Comparison of ENCODE assay signal across 1 cellular context in the genomic region with DNA sequence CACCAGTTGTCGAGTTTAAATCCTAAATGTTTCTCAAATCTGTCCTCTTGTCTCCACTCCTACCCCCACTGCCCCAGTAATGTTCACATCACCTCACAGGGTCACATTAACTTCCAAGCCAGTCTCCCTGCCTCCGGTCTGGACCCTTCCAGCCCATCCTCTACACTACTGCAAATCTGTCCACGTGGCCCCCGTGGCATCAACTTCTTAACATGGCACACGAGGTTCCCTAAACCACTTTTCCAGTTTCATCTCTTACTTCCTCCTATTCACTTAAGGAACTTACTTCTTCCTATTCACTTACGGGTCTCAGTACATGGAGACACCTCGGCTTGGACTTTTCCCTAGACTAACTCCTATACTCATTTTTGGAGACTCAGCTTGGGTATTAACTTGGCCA.
TF ChIP-seq lines count a peak whose summit lies in the region.

No MANE protein-coding gene starts in this region.

TF ChIP-seq in IMR-90, 13 proteins besides CTCF, POLR2A, EP300 and RAD21 (continued from another document):
- TF ChIP-seq, protein P1, sequence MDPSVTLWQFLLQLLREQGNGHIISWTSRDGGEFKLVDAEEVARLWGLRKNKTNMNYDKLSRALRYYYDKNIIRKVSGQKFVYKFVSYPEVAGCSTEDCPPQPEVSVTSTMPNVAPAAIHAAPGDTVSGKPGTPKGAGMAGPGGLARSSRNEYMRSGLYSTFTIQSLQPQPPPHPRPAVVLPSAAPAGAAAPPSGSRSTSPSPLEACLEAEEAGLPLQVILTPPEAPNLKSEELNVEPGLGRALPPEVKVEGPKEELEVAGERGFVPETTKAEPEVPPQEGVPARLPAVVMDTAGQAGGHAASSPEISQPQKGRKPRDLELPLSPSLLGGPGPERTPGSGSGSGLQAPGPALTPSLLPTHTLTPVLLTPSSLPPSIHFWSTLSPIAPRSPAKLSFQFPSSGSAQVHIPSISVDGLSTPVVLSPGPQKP (IDR thresholded peaks at IDR 0.05; ENCODE audit: borderline replicate concordance, low read depth, low read length): no peak
- TF ChIP-seq CHD1 (IDR thresholded peaks at IDR 0.05; ENCODE audit: low read depth, low read length): no peak
- TF ChIP-seq MXI1 (IDR thresholded peaks at IDR 0.05; ENCODE audit: borderline replicate concordance, low read depth, low read length): no peak
- no peak for TF ChIP-seq CEBPB (IDR thresholded peaks at IDR 0.05; ENCODE audit: low read depth, low read length)
- no peak for TF ChIP-seq RCOR1 (IDR thresholded peaks at IDR 0.05; ENCODE audit: insufficient replicate concordance, low read length)
- TF ChIP-seq MAZ (IDR thresholded peaks at IDR 0.05; ENCODE audit: borderline replicate concordance, low read depth, low read length): no peak
- no peak for TF ChIP-seq NFE2L2 (IDR thresholded peaks at IDR 0.05; ENCODE audit: low read depth, low read length)
- no peak for TF ChIP-seq MAFK (IDR thresholded peaks at IDR 0.05; ENCODE audit: low read depth, low read length)
- no peak for TF ChIP-seq BHLHE40 (IDR thresholded peaks at IDR 0.05; ENCODE audit: low read depth, low read length)
- TF ChIP-seq SMC3 (IDR thresholded peaks at IDR 0.05; ENCODE audit: low read depth, low read length): no peak
- TF ChIP-seq, protein P2, sequence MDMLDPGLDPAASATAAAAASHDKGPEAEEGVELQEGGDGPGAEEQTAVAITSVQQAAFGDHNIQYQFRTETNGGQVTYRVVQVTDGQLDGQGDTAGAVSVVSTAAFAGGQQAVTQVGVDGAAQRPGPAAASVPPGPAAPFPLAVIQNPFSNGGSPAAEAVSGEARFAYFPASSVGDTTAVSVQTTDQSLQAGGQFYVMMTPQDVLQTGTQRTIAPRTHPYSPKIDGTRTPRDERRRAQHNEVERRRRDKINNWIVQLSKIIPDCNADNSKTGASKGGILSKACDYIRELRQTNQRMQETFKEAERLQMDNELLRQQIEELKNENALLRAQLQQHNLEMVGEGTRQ (IDR thresholded peaks at IDR 0.05; ENCODE audit: low read depth, low read length): no peak
- no peak for TF ChIP-seq RFX5 (IDR thresholded peaks at IDR 0.05; ENCODE audit: low read depth, low read length)
